ENCODE assay signal across 8 cellular contexts in genomic region chr16:4288148-4288921, GRCh38.
A peak's percentile ranks its signal among the peaks of the same experiment; 100 is the strongest.
DNase-seq lines count a peak whose midpoint lies in the region; ATAC-seq and TF ChIP-seq lines count a peak whose summit lies in the region.

No MANE protein-coding gene starts in this region.

- no peak for TF ChIP-seq EP300 in Ishikawa (IDR thresholded peaks at IDR 0.05; ENCODE audit: borderline replicate concordance)

- peak; percentile 41 to 52 for DNase-seq in AML-193 (lab: John Stamatoyannopoulos, UW)
- peak; percentile 62 to 74 (median 70) for DNase-seq in T-helper 2 cell
- peak in 52 of 58 donors; percentile 6 to 81 (median 45) for DNase-seq in anterior cingulate cortex (lab: John Stamatoyannopoulos, UW)
- DNase-seq in hippocampal formation (lab: John Stamatoyannopoulos, UW) = peak; percentile 20 to 62
- DNase-seq in stimulated activated CD4-positive, alpha-beta T cell treated with anti-CD3 and anti-CD28 coated beads, Interleukin-12 subunit alpha, Interleukin-12 subunit beta, amount 100 ng/mL, for 4 hours = peak; percentile 82

- TF ChIP-seq RAD21 in Ishikawa (IDR thresholded peaks at IDR 0.05; ENCODE audit: low read depth) = peak; percentile 94

- ATAC-seq in GM19035 (IDR thresholded peaks at IDR 0.05; ENCODE audit: unreplicated experiment) = peak; percentile 70
- ATAC-seq in HG03108 (IDR thresholded peaks at IDR 0.05; ENCODE audit: unreplicated experiment) = no peak

TF ChIP-seq in Ishikawa, 13 proteins besides CTCF, POLR2A, EP300 and RAD21:
- TF ChIP-seq MAX (IDR thresholded peaks at IDR 0.05) = 0 out of 2 replicates have a peak, but pooled peaks have one; percentile 20
- peak; percentile 83 for TF ChIP-seq ZBTB7A (IDR thresholded peaks at IDR 0.05; ENCODE audit: low read depth)
- TF ChIP-seq YY1 (IDR thresholded peaks at IDR 0.05; ENCODE audit: low read depth) = no peak
